ENCODE assay signal across 10 cellular contexts in the genomic region with DNA sequence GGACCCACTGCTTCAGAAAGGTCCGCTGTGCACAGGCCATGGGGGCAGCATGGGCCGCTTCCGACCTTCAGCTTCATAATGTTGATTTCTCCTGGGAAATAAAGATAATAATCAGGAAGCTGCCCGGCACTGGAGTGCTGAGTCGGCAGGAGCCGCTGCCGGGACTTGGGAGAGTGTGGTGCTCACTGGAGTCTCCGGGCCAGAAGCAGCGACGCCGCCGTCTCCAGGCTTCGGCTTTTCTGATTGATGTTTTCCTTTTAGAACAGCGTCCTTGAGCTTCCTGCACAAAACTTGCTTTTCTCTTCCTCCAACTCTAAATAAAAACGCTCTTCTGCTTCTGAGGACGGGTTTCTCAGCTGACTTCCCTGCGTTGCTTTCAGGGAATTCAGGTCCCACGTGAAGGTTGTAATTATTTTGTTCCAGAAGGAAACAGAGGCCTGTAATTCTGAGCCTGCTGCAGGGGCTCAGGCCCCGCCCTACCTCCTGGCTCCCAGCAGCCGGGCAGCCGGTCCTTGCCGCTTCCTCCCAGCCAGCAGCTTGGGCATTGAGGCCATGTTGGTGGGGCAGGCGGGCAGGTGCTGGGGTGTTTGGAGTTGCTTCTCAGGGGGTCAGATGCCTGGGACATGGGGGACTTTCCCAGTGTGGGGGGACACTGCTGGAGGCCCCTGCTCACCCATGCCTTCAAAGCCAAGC. TPM values are rescaled to one million over a fixed set of nuclear protein-coding genes. Genes with fewer than 3 reads are reported as not detected.
DNase-seq lines count a peak whose midpoint lies in the region; TF ChIP-seq lines count a peak whose summit lies in the region.
"Had no signal": no experiment of that assay in that cellular context is flagged by ENCODE, and none has a peak within 500 bp of the region (broad histone marks: within the 10 kb centered on the region; RNA-seq: fewer than 3 reads in every experiment).

No MANE protein-coding gene starts in this region.

- H2BK12ac ChIP-seq in H9 (ENCODE audit: insufficient read length, low read depth, low read length): no peak overlapping the region

- peak overlapping the region in 2 of 3 experiments; percentile 59 to 89; a peak in 5 of 7 replicates for H3K27ac Mint-ChIP-seq in H9
- peak overlapping the region; percentile 84 for H3K27ac Mint-ChIP-seq in chondrocyte (ENCODE audit: unreplicated experiment)

- H3K23me2 ChIP-seq in H9 (ENCODE audit: insufficient read length, low read depth, low read length, poor library complexity, severe bottlenecking): no peaks in the 10 kb centered on the region

- no peak overlapping the region; the same call in 1 of the 2 replicates for H3K14ac ChIP-seq in H9 (ENCODE audit: insufficient read depth, low read length)

- H4K8ac ChIP-seq in H9 (replicated peaks; ENCODE audit: insufficient read length, low read depth, low read length): no peak overlapping the region

- no peaks in the 10 kb centered on the region for H3K9me3 Mint-ChIP-seq in H9
- no peaks in the 10 kb centered on the region for H3K9me3 Mint-ChIP-seq in chondrocyte (ENCODE audit: low read depth)

- H3K36me3 Mint-ChIP-seq in H9 (ENCODE audit: insufficient read depth in 1 of 3, low read depth in 3 of 3): peaks cover 0 to 9% (median 2%) of the 10 kb centered on the region in 3 experiments; a peak in 5 of 7 replicates
- peaks cover 5% of the 10 kb centered on the region for H3K36me3 Mint-ChIP-seq in chondrocyte (ENCODE audit: low read depth)

- H3K4me2 ChIP-seq in H9 (ENCODE audit: insufficient read depth, insufficient read length, low read length) (no peak overlapping the region), smooth muscle cell (peak overlapping the region; percentile 74)

- H3K4me1 ChIP-seq in H9 (ENCODE audit: insufficient read depth, low read length) (peaks cover 8% of the 10 kb centered on the region; the same call in 1 of the 2 replicates), smooth muscle cell (ENCODE audit: low read depth) (peaks cover 30% of the 10 kb centered on the region)

- no peak overlapping the region for H2BK5ac ChIP-seq in H9 (ENCODE audit: insufficient read length, low read length)

- H3K27me3 Mint-ChIP-seq in H9 (ENCODE audit: low read depth) (peaks cover 3% of the 10 kb centered on the region; the same call in 1 of the 2 replicates), chondrocyte (ENCODE audit: low read depth) (no peaks in the 10 kb centered on the region)

- H4K5ac ChIP-seq in H9 (ENCODE audit: insufficient read length, low read depth, low read length): no peak overlapping the region

- no peak overlapping the region for H2BK15ac ChIP-seq in H9 (ENCODE audit: low read depth, low read length)

- H2BK120ac ChIP-seq in H9 (ENCODE audit: low read depth, low read length, poor library complexity, severe bottlenecking): no peak overlapping the region

- H3K18ac ChIP-seq in H9 (ENCODE audit: insufficient read length, low read depth, low read length): no peak overlapping the region

- no peak overlapping the region for H3K56ac ChIP-seq in H9 (ENCODE audit: insufficient read length, low read depth, low read length)

- H3K27me3 ChIP-seq in H9 (ENCODE audit: insufficient read depth, low read length) (no peaks in the 10 kb centered on the region; the same call in 1 of the 2 replicates), layer of hippocampus (ENCODE audit: control insufficient read depth, insufficient read depth, low read length) (no peaks in the 10 kb centered on the region), smooth muscle cell (ENCODE audit: low read depth) (no peaks in the 10 kb centered on the region)

- H2BK20ac ChIP-seq in H9 (ENCODE audit: low read depth, low read length, poor library complexity, severe bottlenecking): no peak overlapping the region

- H3K4ac ChIP-seq in H9 (ENCODE audit: low read depth, low read length): no peak overlapping the region; the same call in 1 of the 2 replicates

- peak overlapping the region; percentile 20 for H4K91ac ChIP-seq in H9 (ENCODE audit: insufficient read length, low read depth, low read length)

- H3K4me3 ChIP-seq in smooth muscle cell: peak overlapping the region; percentile 2

- H3K9me3 ChIP-seq in H9 (ENCODE audit: control insufficient read depth, low read depth, low read length) (no peaks in the 10 kb centered on the region), smooth muscle cell (replicated peaks; ENCODE audit: low read depth) (no peaks in the 10 kb centered on the region)

- H3K23ac ChIP-seq in H9 (ENCODE audit: insufficient read length, low read depth, low read length): no peak overlapping the region

- H3K79me1 ChIP-seq in H9 (ENCODE audit: insufficient read depth, low read depth, low read length, poor library complexity, severe bottlenecking): no peaks in the 10 kb centered on the region

- no peak overlapping the region for H2AK5ac ChIP-seq in H9 (ENCODE audit: insufficient read length, low read length)

- no peak for TF ChIP-seq CTCF in H9 (conservative IDR thresholded peaks at IDR 0.05)
- peak; percentile 22 for TF ChIP-seq CTCF in chondrocyte (IDR thresholded peaks at IDR 0.05)
- TF ChIP-seq CTCF in smooth muscle cell (IDR thresholded peaks at IDR 0.05; ENCODE audit: borderline replicate concordance, insufficient read depth, poor library complexity, severe bottlenecking): no peak

- H3T11ph ChIP-seq in H9 (ENCODE audit: low read length): no peak overlapping the region

- H3K79me2 ChIP-seq in H9 (ENCODE audit: insufficient read depth, low read length): no peaks in the 10 kb centered on the region; the same call in 1 of the 2 replicates
- peaks cover 26% of the 10 kb centered on the region for H3K79me2 ChIP-seq in smooth muscle cell (ENCODE audit: low read depth)

- H3F3A ChIP-seq in smooth muscle cell (ENCODE audit: low read depth): peaks cover 11% of the 10 kb centered on the region

- H2AFZ ChIP-seq in H9 (ENCODE audit: low read length): no peak overlapping the region
- peak overlapping the region; percentile 33 for H2AFZ ChIP-seq in smooth muscle cell (ENCODE audit: low read depth)

- H4K20me1 ChIP-seq in H9 (ENCODE audit: control insufficient read depth, insufficient read depth, insufficient read length): no peaks in the 10 kb centered on the region
- H4K20me1 ChIP-seq in smooth muscle cell (ENCODE audit: low read depth): peaks cover 42% of the 10 kb centered on the region

- DNase-seq in H9: no peak
- DNase-seq in chondrocyte (ENCODE audit: low spot score): no peak
- DNase-seq in smooth muscle cell (lab: John Stamatoyannopoulos, UW; ENCODE audit: unreplicated experiment): no peak
- no peak for DNase-seq in stimulated activated CD4-positive, alpha-beta T cell treated with anti-CD3 and anti-CD28 coated beads, Interleukin-2, amount 100 ng/mL, for 48 hours
- DNase-seq in NCI-H2171 (lab: John Stamatoyannopoulos, UW): no peak
- DNase-seq in DMS53 treated with DMSO at 0.1 percent for 48 hours (lab: John Stamatoyannopoulos, UW; ENCODE audit: unreplicated experiment): no peak
- DNase-seq in GDM1 (lab: John Stamatoyannopoulos, UW): no peak
- DNase-seq: KG1, RPMI8226 had no signal

- no peaks in the 10 kb centered on the region for H3K36me3 ChIP-seq in smooth muscle cell (ENCODE audit: low read depth)

- H3K9ac ChIP-seq in H9 (ENCODE audit: extremely low read depth, insufficient read length, low read length): no peak overlapping the region
- no peak overlapping the region for H3K9ac ChIP-seq in smooth muscle cell (ENCODE audit: low read depth)

- no CpG with 5 or more reads among the region's 23 CpGs for WGBS in H9 (ENCODE audit: extremely low coverage, insufficient read length, low lambda C conversion rate)
- 21% methylated on average over 23 of the region's 23 CpGs for WGBS in smooth muscle cell (ENCODE audit: low lambda C conversion rate)

- H3K4me3 Mint-ChIP-seq in H9 (no peak overlapping the region), chondrocyte (ENCODE audit: unreplicated experiment) (peak overlapping the region; percentile 2)

- H3K4me1 Mint-ChIP-seq in H9 (peaks cover 52 to 64% of the 10 kb centered on the region in 2 experiments), chondrocyte (ENCODE audit: low read depth) (peaks cover 58% of the 10 kb centered on the region)

- H3K27ac ChIP-seq in H9 (ENCODE audit: insufficient read length, low read depth, low read length): no peak overlapping the region
- H3K27ac ChIP-seq in layer of hippocampus (ENCODE audit: low read depth, low read length): peak overlapping the region; percentile 71
- peak overlapping the region; percentile 63 for H3K27ac ChIP-seq in smooth muscle cell (ENCODE audit: low read depth)

RNA-seq across cellular contexts. Expression of gene PWWP2B, which starts 14.7 kb away (rescaled TPM):
- 9.5 and 10.0 TPM in 2 replicates for total RNA-seq in H9 (2021)
- total RNA-seq in chondrocyte: 9.9 to 13.9 TPM (median 13.2 TPM) in 3 replicates
- total RNA-seq in smooth muscle cell: 6.9 and 13.2 TPM in 2 replicates
- 8.3 and 9.3 TPM in 2 replicates for polyA plus RNA-seq in smooth muscle cell
